Comparison of ENCODE assay signal across 12 cellular contexts in genomic region chr4:86556791-86557415, GRCh38. TPM values are rescaled to one million over a fixed set of nuclear protein-coding genes. Genes with fewer than 3 reads are reported as not detected.
DNase-seq lines count a peak whose midpoint lies in the region; ATAC-seq, FAIRE-seq and TF ChIP-seq lines count a peak whose summit lies in the region.
"Had no signal": no experiment of that assay in that cellular context is flagged by ENCODE, and none has a peak within 500 bp of the region (broad histone marks: within the 10 kb centered on the region; RNA-seq: fewer than 3 reads in every experiment).

No MANE protein-coding gene starts in this region.

- no peak overlapping the region for H3K9ac ChIP-seq in kidney (ENCODE audit: low read length in 2 of 2)

- intact Hi-C loops in kidney (cut with DNase I), result no loop called here
- intact Hi-C loops in CD4-positive, alpha-beta T cell (cut with DNase I, micrococcal nuclease), result no loop called here

- H3K27me3 Mint-ChIP-seq in CD4-positive, alpha-beta T cell, result no peaks in the 10 kb centered on the region

- H3K4me1 ChIP-seq in kidney (ENCODE audit: control insufficient read depth in 1 of 2, insufficient read depth in 1 of 2, low read depth in 1 of 2, low read length in 2 of 2), result no peaks in the 10 kb centered on the region

- H3K4me3 Mint-ChIP-seq in CD4-positive, alpha-beta T cell, result no peak overlapping the region
- H3K4me3 Mint-ChIP-seq: activated CD4-positive, alpha-beta T cell treated with anti-CD3 and anti-CD28 coated beads, Interleukin-2, amount 10 ng/mL, durations not matched to agents 7 days and 5 days had no signal

- H3K27me3 ChIP-seq in CD4-positive, alpha-beta T cell (ENCODE audit: control insufficient read depth, insufficient read depth, low read length), result no peaks in the 10 kb centered on the region
- H3K27me3 ChIP-seq: dorsolateral prefrontal cortex had no signal

- peaks cover 11% of the 10 kb centered on the region for H3K4me1 Mint-ChIP-seq in CD4-positive, alpha-beta T cell (ENCODE audit: low read depth)

- ATAC-seq in GM18508 (IDR thresholded peaks at IDR 0.05; ENCODE audit: insufficient read depth, unreplicated experiment) (peak; percentile 24), HG02870 (IDR thresholded peaks at IDR 0.05; ENCODE audit: unreplicated experiment) (peak; percentile 35), HG02642 (IDR thresholded peaks at IDR 0.05; ENCODE audit: poor library complexity, unreplicated experiment) (no peak)
- no peak for ATAC-seq in CD4-positive, alpha-beta T cell (ENCODE audit: poor library complexity)

- FAIRE-seq in kidney (lab: Jason Lieb, UNC), result peak; percentile 85
- FAIRE-seq: G401.6 had no signal

- no peaks in the 10 kb centered on the region for H3K9me3 Mint-ChIP-seq in CD4-positive, alpha-beta T cell
- H3K9me3 Mint-ChIP-seq: activated CD4-positive, alpha-beta T cell treated with anti-CD3 and anti-CD28 coated beads, Interleukin-2, amount 10 ng/mL, durations not matched to agents 7 days and 5 days had no signal

- no peak overlapping the region for H3K27ac Mint-ChIP-seq in CD4-positive, alpha-beta T cell
- H3K27ac Mint-ChIP-seq: activated CD4-positive, alpha-beta T cell treated with anti-CD3 and anti-CD28 coated beads, Interleukin-2, amount 10 ng/mL, durations not matched to agents 7 days and 5 days had no signal

- no peak for TF ChIP-seq CTCF in kidney (IDR thresholded peaks at IDR 0.05; ENCODE audit: borderline replicate concordance, extremely low read depth, insufficient read depth)
- no peak for TF ChIP-seq CTCF in CD4-positive, alpha-beta T cell (IDR thresholded peaks at IDR 0.05)

- CTCF ChIA-PET in CD4-positive, alpha-beta T cell (lab: Charles Lee), result no interaction called here

- no peak overlapping the region for H3K4me3 ChIP-seq in kidney (ENCODE audit: low read length in 2 of 2)
- H3K4me3 ChIP-seq: dorsolateral prefrontal cortex had no signal

- H3K36me3 Mint-ChIP-seq in CD4-positive, alpha-beta T cell (ENCODE audit: low read depth), result no peaks in the 10 kb centered on the region

- H3K27ac ChIP-seq in kidney (ENCODE audit: low read depth in 2 of 2, low read length in 2 of 2), result no peak overlapping the region
- no peak overlapping the region for H3K27ac ChIP-seq in CD4-positive, alpha-beta T cell (ENCODE audit: low read depth, low read length)
- H3K27ac ChIP-seq: dorsolateral prefrontal cortex had no signal

- DNase-seq in RPMI7951 (ENCODE audit: low read depth), result peak; percentile 17
- no peak for DNase-seq in kidney
- no peak for DNase-seq in epidermal melanocyte (ENCODE audit: insufficient read length, low spot score)
- no peak for DNase-seq in dedifferentiated amniotic fluid mesenchymal stem cell (ENCODE audit: extremely low spot score)
- DNase-seq in CD4-positive, alpha-beta T cell, result no peak
- DNase-seq: activated CD4-positive, alpha-beta T cell treated with anti-CD3 and anti-CD28 coated beads, Interleukin-2, amount 10 ng/mL, durations not matched to agents 7 days and 5 days; dorsolateral prefrontal cortex; NCI-H446 treated with DMSO at 0.1 percent for 48 hours had no signal

- no peaks in the 10 kb centered on the region for H3K36me3 ChIP-seq in kidney (ENCODE audit: control insufficient read depth in 1 of 2, insufficient read depth in 2 of 2, low read length in 2 of 2)

- no peaks in the 10 kb centered on the region for H3K9me3 ChIP-seq in kidney (ENCODE audit: control insufficient read depth in 1 of 2, low read length in 2 of 2)
- H3K9me3 ChIP-seq in CD4-positive, alpha-beta T cell (ENCODE audit: control insufficient read depth, low read length), result no peaks in the 10 kb centered on the region

- POLR2A ChIA-PET in CD4-positive, alpha-beta T cell (lab: Charles Lee), result no interaction called here

RNA-seq across cellular contexts. Expression of gene PTPN13, which starts 37.2 kb away (rescaled TPM):
- 16.6 and 20.1 TPM in 2 replicates for total RNA-seq in RPMI7951 (2014; rRNA removed; shearing (Covaris generic))
- 62.3 TPM for total RNA-seq in kidney
- polyA plus RNA-seq in kidney (ENCODE audit: insufficient read depth, low read depth, low replicate concordance), result 10.2 TPM
- 1 to 10 TPM; 3.9 to 4.1 TPM for total RNA-seq in CD4-positive, alpha-beta T cell

Comparison
In these comparisons a context has a peak if more than half of its experiments do, and no peak if none do; other contexts are left out.
1. ATAC-seq: peak in GM18508 (single experiment) and HG02870 (single experiment); none in HG02642 (single experiment) and CD4-positive, alpha-beta T cell (single experiment).